ENCODE assay signal across 8 cellular contexts in genomic region chr19:41959056-41960053, GRCh38. TPM values are rescaled to one million over a fixed set of nuclear protein-coding genes. Genes with fewer than 3 reads are reported as not detected.
DNase-seq lines count a peak whose midpoint lies in the region; ATAC-seq and TF ChIP-seq lines count a peak whose summit lies in the region.

Gene RABAC1, minus strand, starts transcription at chr19:41959321. Its CDS starts 29 bp downstream, at chr19:41959292.

- DNase-seq in Ammon's horn (ENCODE audit: low spot score) (peak; percentile 97), NCI-H524 treated with DMSO at 0.1 percent for 48 hours (lab: John Stamatoyannopoulos, UW) (peak; percentile 97), colonic mucosa (peak; percentile 93)
- DNase-seq in activated CD4-positive, alpha-beta T cell treated with anti-CD3 and anti-CD28 coated beads for 4 hours: peak; percentile 84 to 87
- DNase-seq in stimulated activated CD4-positive, alpha-beta T cell treated with anti-CD3 and anti-CD28 coated beads, Interleukin-1b, Interleukin-23, amount 100 ng/mL, for 4 hours (ENCODE audit: low read depth in 2 of 2): peak; percentile 77 to 81

- peak within 1 kb of the TSS; percentile 94 for H3K27ac ChIP-seq in colonic mucosa
- H3K27ac ChIP-seq in layer of hippocampus (ENCODE audit: low read depth, low read length): peak within 1 kb of the TSS; percentile 78

- ATAC-seq in HG03442 (IDR thresholded peaks at IDR 0.05; ENCODE audit: unreplicated experiment): peak; percentile 78

- peak within 1 kb of the TSS; percentile 94 for H3K4me3 ChIP-seq in colonic mucosa

- H3K36me3 ChIP-seq in colonic mucosa: no peaks in the 10 kb centered on the region

- intact Hi-C loops in colonic mucosa (cut with DNase I): no loop called here

- TF ChIP-seq CTCF in colonic mucosa (IDR thresholded peaks at IDR 0.05): no peak

- H3K4me1 ChIP-seq in colonic mucosa: peaks cover 4% of the 10 kb centered on the region

- H3K27me3 ChIP-seq in colonic mucosa (no peaks in the 10 kb centered on the region), layer of hippocampus (ENCODE audit: control insufficient read depth, insufficient read depth, low read length) (no peaks in the 10 kb centered on the region)

- no peaks in the 10 kb centered on the region for H3K9me3 ChIP-seq in colonic mucosa

- peak; percentile 44 for TF ChIP-seq POLR2A in GM19193 (IDR thresholded peaks at IDR 0.05; ENCODE audit: extremely low read depth, insufficient read depth, insufficient read length)

- H3K9ac ChIP-seq in colonic mucosa (ENCODE audit: low read depth in 2 of 2, low read length in 2 of 2): peak within 1 kb of the TSS; percentile 92 to 95

RNA-seq across cellular contexts. Expression of gene RABAC1, which starts in this region (rescaled TPM):
- total RNA-seq in colonic mucosa: 100 to 1,000 TPM; 172 to 197 TPM

Comparison
In these comparisons a context has a peak if more than half of its experiments do, and no peak if none do; other contexts are left out.
1. Peak in every context shown above with its lines: DNase-seq, ATAC-seq, H3K4me3 ChIP-seq and H3K27ac ChIP-seq.